In the genomic region with DNA sequence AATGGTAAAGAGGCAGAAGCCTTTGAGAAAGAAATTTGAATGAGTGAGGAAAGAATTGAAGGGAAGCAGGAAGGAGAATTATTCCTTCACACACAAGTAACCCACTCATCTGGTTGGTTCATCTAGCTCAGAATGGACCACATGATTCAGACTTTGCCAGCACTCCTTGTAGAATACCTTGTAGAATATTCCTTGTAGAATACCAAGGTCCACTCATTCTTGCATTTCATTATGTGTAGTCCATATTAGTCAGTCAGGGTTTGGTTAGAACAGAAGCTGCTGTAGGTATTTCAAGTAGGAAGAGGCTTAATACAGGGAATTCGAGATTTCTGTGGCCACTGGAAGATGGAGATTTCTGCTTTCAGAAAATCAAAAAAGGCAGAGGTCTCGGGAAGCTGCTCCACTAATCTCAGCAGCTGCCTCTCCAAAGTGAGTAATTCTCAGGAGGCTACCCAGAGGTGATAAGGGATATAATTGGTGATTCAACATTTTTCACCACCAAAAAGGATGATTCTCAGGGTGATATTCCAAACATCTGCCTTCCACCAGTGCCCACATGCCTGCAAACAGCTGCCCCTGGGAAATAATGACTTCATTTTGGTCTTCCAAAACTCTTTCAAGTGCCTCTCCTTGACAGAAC, we compare ENCODE assay signal across 22 cellular contexts.
DNase-seq lines count a peak whose midpoint lies in the region; FAIRE-seq and TF ChIP-seq lines count a peak whose summit lies in the region.
"Had no signal": no experiment of that assay in that cellular context is flagged by ENCODE, and none has a peak within 500 bp of the region (broad histone marks: within the 10 kb centered on the region; RNA-seq: fewer than 3 reads in every experiment).

No MANE protein-coding gene starts in this region.

- no peak overlapping the region for H3K4me3 Mint-ChIP-seq in endothelial cell (ENCODE audit: unreplicated experiment)

- intact Hi-C loops in ovary (cut with DNase I), result no loop called here

- H2AFZ ChIP-seq in GM23248, result no peak overlapping the region
- H2AFZ ChIP-seq in keratinocyte (ENCODE audit: control insufficient read depth, low read length), result no peak overlapping the region

- dilution Hi-C loops in keratinocyte (cut with MboI; ENCODE audit: extremely low pct_ligation_motif_present, low sequenced_read_pairs), result no loop called here

- no peaks in the 10 kb centered on the region for H3K9me1 ChIP-seq in keratinocyte (ENCODE audit: control insufficient read depth, extremely low read depth, insufficient read depth, low read length)

- 22 to 26% methylated on average over 2 of the region's 2 CpGs for WGBS in GM23248 (ENCODE audit: low coverage in 1 of 2, low lambda C conversion rate in 2 of 2, missing lambda C conversion rate in 2 of 2), 2 experiments
- 73 to 89% (median 74%) methylated on average over 2 of the region's 2 CpGs for WGBS in ovary, 3 donors

- H3K36me3 Mint-ChIP-seq in endothelial cell (ENCODE audit: low read depth, unreplicated experiment), result no peaks in the 10 kb centered on the region

- H3K9ac ChIP-seq in GM23248, result no peak overlapping the region
- no peak overlapping the region for H3K9ac ChIP-seq in keratinocyte (ENCODE audit: control insufficient read depth, extremely low read depth, insufficient read depth, low read length)
- H3K9ac ChIP-seq: SK-N-SH had no signal

- DNase-seq in GM23248, result peak; percentile 38
- peak; percentile 70 for DNase-seq in NCI-H226
- DNase-seq in endothelial cell (ENCODE audit: low spot score), result no peak
- DNase-seq in keratinocyte (ENCODE audit: low read depth, low spot score), result no peak
- DNase-seq in NCI-H510A (lab: John Stamatoyannopoulos, UW), result no peak
- no peak for DNase-seq in SHP77 treated with DMSO at 0.1 percent for 48 hours (lab: John Stamatoyannopoulos, UW)
- no peak for DNase-seq in ovary
- DNase-seq: BE2C, EL, GF-D8, H7, NCI-H1092, NCI-H146, NCI-H2227 treated with DMSO at 0.1 percent for 48 hours, NCI-H524 treated with DMSO at 0.1 percent for 48 hours, NCI-H82, SHP77, SK-N-SH had no signal

- peak overlapping the region; percentile 68 for H3K27ac Mint-ChIP-seq in endothelial cell (ENCODE audit: unreplicated experiment)

- peak; percentile 78 for FAIRE-seq in keratinocyte (lab: Jason Lieb, UNC)
- FAIRE-seq: D721Med, GM19239, HepG2, K562 had no signal

- H3K27ac ChIP-seq in GM23248, result no peak overlapping the region
- H3K27ac ChIP-seq in keratinocyte (ENCODE audit: control insufficient read depth, insufficient read depth, low read length), result no peak overlapping the region
- H3K27ac ChIP-seq in ovary, result no peak overlapping the region

- H3K9me2 ChIP-seq in GM23248 (ENCODE audit: insufficient read depth), result no peaks in the 10 kb centered on the region
- H3K9me2 ChIP-seq: SK-N-SH had no signal

- H3K4me2 ChIP-seq in GM23248 (ENCODE audit: unreplicated experiment) (no peak overlapping the region), keratinocyte (ENCODE audit: control insufficient read depth, extremely low read depth, insufficient read depth, low read depth, low read length) (no peak overlapping the region)
- H3K4me2 ChIP-seq: SK-N-SH had no signal

- H3K4me1 ChIP-seq in GM23248 (ENCODE audit: insufficient read depth) (peaks cover 12% of the 10 kb centered on the region), keratinocyte (ENCODE audit: control insufficient read depth, extremely low read depth, insufficient read depth, low read length) (peaks cover 26% of the 10 kb centered on the region), ovary (ENCODE audit: insufficient read depth) (no peaks in the 10 kb centered on the region)

- H3K4me1 Mint-ChIP-seq in endothelial cell (ENCODE audit: unreplicated experiment), result peaks cover 55% of the 10 kb centered on the region

- in situ Hi-C loops in GM23248 (cut with MboI), result no loop called here

- H3K36me3 ChIP-seq in GM23248 (ENCODE audit: low read depth) (no peaks in the 10 kb centered on the region), keratinocyte (ENCODE audit: control insufficient read depth in 2 of 2, extremely low read depth in 1 of 2, insufficient read depth in 2 of 2, low read length in 2 of 2) (no peaks in the 10 kb centered on the region), ovary (no peaks in the 10 kb centered on the region)
- H3K36me3 ChIP-seq: BE2C had no signal

- H3F3A ChIP-seq in GM23248 (ENCODE audit: insufficient read depth), result peaks cover 13% of the 10 kb centered on the region; the same call in 1 of the 2 replicates

- H3K27me3 Mint-ChIP-seq in endothelial cell (ENCODE audit: unreplicated experiment), result no peaks in the 10 kb centered on the region

- no peak for TF ChIP-seq EP300 in ovary (IDR thresholded peaks at IDR 0.05)

- no peaks in the 10 kb centered on the region for H3K9me3 Mint-ChIP-seq in endothelial cell (ENCODE audit: unreplicated experiment)

- H3K4me3 ChIP-seq in GM23248 (no peak overlapping the region), keratinocyte (ENCODE audit: control insufficient read depth in 2 of 3, extremely low read depth in 1 of 3, insufficient read depth in 2 of 3, low read depth in 1 of 3, low read length in 3 of 3) (no peak overlapping the region), ovary (no peak overlapping the region)
- H3K4me3 ChIP-seq: K562 had no signal

- TF ChIP-seq POLR2A in ovary (IDR thresholded peaks at IDR 0.05), result no peak

- TF ChIP-seq CTCF in endothelial cell (IDR thresholded peaks at IDR 0.05; ENCODE audit: unreplicated experiment) (no peak), keratinocyte (optimal IDR thresholded peaks at IDR 0.05 in 1 of 3, IDR thresholded peaks at IDR 0.05 in 1 of 3, conservative IDR thresholded peaks at IDR 0.05 in 1 of 3; ENCODE audit: extremely low read depth in 1 of 3, insufficient read depth in 2 of 3, low read length in 3 of 3) (no peak), ovary (IDR thresholded peaks at IDR 0.05) (no peak)

- H3K79me2 ChIP-seq in GM23248 (ENCODE audit: insufficient read depth) (no peaks in the 10 kb centered on the region), keratinocyte (ENCODE audit: control insufficient read depth, insufficient read depth, low read length) (no peaks in the 10 kb centered on the region)

- H3K9me3 ChIP-seq in GM23248 (ENCODE audit: low read depth) (no peaks in the 10 kb centered on the region), keratinocyte (ENCODE audit: control insufficient read depth, low read depth, low read length) (no peaks in the 10 kb centered on the region), ovary (no peaks in the 10 kb centered on the region)
- H3K9me3 ChIP-seq: BE2C, SK-N-SH had no signal

- H4K20me1 ChIP-seq in GM23248 (ENCODE audit: insufficient read depth) (no peaks in the 10 kb centered on the region), keratinocyte (ENCODE audit: control insufficient read depth, extremely low read depth, insufficient read depth, low read length) (no peaks in the 10 kb centered on the region)

- H3K27me3 ChIP-seq in GM23248 (replicated peaks; ENCODE audit: insufficient read depth) (no peaks in the 10 kb centered on the region), keratinocyte (ENCODE audit: control insufficient read depth, extremely low read depth, insufficient read depth, low read length) (no peaks in the 10 kb centered on the region), ovary (no peaks in the 10 kb centered on the region)
- H3K27me3 ChIP-seq: BE2C had no signal

Comparison
In these comparisons a context has a peak if more than half of its experiments do, and no peak if none do; other contexts are left out.
1. DNase-seq: peak in GM23248 (single experiment) and NCI-H226 (single experiment); none in endothelial cell (single experiment), keratinocyte (single experiment), NCI-H510A (single experiment), SHP77 treated with DMSO at 0.1 percent for 48 hours (single experiment) and ovary (0 of 5).